In the genomic region with DNA sequence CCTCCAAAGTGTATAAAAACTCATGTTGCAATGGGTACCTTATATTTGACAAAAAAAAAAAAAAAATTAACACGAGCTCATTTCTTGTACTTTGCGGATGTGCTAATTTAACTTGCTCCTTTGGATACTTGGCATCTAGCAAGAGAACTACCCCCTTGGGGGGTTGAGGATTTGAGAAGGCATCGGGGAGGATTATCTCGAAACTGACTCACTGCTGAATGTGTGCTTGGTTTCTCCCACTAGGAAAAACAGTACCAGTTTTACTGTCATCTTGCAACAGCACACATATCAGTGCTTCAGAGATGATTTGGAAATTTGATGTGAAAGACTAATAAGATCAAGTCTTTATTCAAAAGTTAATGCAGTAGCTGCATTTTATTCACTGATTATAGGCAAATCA, we compare ENCODE assay signal across 8 cellular contexts. TPM values are rescaled to one million over a fixed set of nuclear protein-coding genes. Genes with fewer than 3 reads are reported as not detected.
DNase-seq lines count a peak whose midpoint lies in the region; ATAC-seq and TF ChIP-seq lines count a peak whose summit lies in the region.

No MANE protein-coding gene starts in this region.

- no peaks in the 10 kb centered on the region for H3K4me1 ChIP-seq in mesendoderm (ENCODE audit: control insufficient read depth, low read depth, low read length)

- TF ChIP-seq CTCF in AG04449 (IDR thresholded peaks at IDR 0.05; ENCODE audit: insufficient read depth, low read length, missing control alignments) (no peak), astrocyte of the spinal cord (IDR thresholded peaks at IDR 0.05; ENCODE audit: low read depth, low read length) (no peak)

- H2BK15ac ChIP-seq in mesendoderm (replicated peaks; ENCODE audit: low read depth), result no peak overlapping the region

- POLR2A ChIA-PET in AG04449 (lab: Yijun Ruan, JAX), result interaction anchor here (0.6 to 0.7 kb wide), 3 partner anchors 25 to 796 kb away, joined by 4 to 6 read pairs (median 4); no protein-coding TSS in a partner anchor

- H3K27ac ChIP-seq in mesendoderm (ENCODE audit: low read depth, low read length), result no peak overlapping the region

- DNase-seq in AG04449 (ENCODE audit: low read depth, low spot score) (no peak), HS-27A (ENCODE audit: low read depth) (peak; percentile 23), astrocyte of the spinal cord (ENCODE audit: low read depth, low spot score) (no peak), mesendoderm (peak; percentile 27), SHP77 (lab: John Stamatoyannopoulos, UW) (no peak), NCI-H146 treated with DMSO at 0.1 percent for 48 hours (lab: John Stamatoyannopoulos, UW; ENCODE audit: unreplicated experiment) (no peak)
- no peak for DNase-seq in activated CD4-positive, CD25-positive, alpha-beta regulatory T cell treated with anti-CD3 and anti-CD28 coated beads, Interleukin-2, amount 50 U/mL, for 72 hours

- no peak overlapping the region for H4K5ac ChIP-seq in mesendoderm (ENCODE audit: low read length)

- H3K18ac ChIP-seq in mesendoderm (ENCODE audit: low read length), result no peak overlapping the region

- H3K9ac ChIP-seq in mesendoderm (ENCODE audit: low read length), result no peak overlapping the region

- H3K4me3 ChIP-seq in AG04449 (ENCODE audit: low read depth, low read length) (peak overlapping the region; percentile 86), astrocyte of the spinal cord (ENCODE audit: low read depth, low read length) (peak overlapping the region; percentile 93), mesendoderm (ENCODE audit: low read length) (no peak overlapping the region)

- CTCF ChIA-PET in AG04449 (lab: Yijun Ruan, JAX), result interaction anchor here (0.9 to 5.3 kb wide), 24 partner anchors 10 to 629 kb away, joined by 3 to 27 read pairs (median 5); a partner anchor contains a TSS

- H3K27me3 ChIP-seq in mesendoderm (ENCODE audit: insufficient read depth, low read length, poor library complexity), result no peaks in the 10 kb centered on the region

- no CpG with 5 or more reads among the region's 4 CpGs for WGBS in mesendoderm (ENCODE audit: extremely low coverage, insufficient coverage, low lambda C conversion rate)

- no peak for ATAC-seq in GM19324 (IDR thresholded peaks at IDR 0.05; ENCODE audit: low FRiP score, unreplicated experiment)

- H3K56ac ChIP-seq in mesendoderm (ENCODE audit: low read length), result no peak overlapping the region

- H2BK120ac ChIP-seq in mesendoderm (ENCODE audit: low read depth, low read length), result no peak overlapping the region

- in situ Hi-C loops in astrocyte of the spinal cord (cut with HindIII; ENCODE audit: low sequenced_read_pairs), result no loop called here

- no peak overlapping the region for H3K23ac ChIP-seq in mesendoderm (ENCODE audit: low read length)

- no peaks in the 10 kb centered on the region for H3K36me3 ChIP-seq in mesendoderm (ENCODE audit: control insufficient read depth, insufficient read depth, low read length)

- H3K4ac ChIP-seq in mesendoderm (ENCODE audit: low read depth, low read length), result no peak overlapping the region

- no peak overlapping the region for H3K4me2 ChIP-seq in mesendoderm (ENCODE audit: low read length)

- H3K79me1 ChIP-seq in mesendoderm (ENCODE audit: low read length), result no peaks in the 10 kb centered on the region

- no peak overlapping the region for H2BK5ac ChIP-seq in mesendoderm (ENCODE audit: low read length)

- H4K8ac ChIP-seq in mesendoderm (ENCODE audit: low read depth, low read length), result no peak overlapping the region

- no peak overlapping the region for H2AK5ac ChIP-seq in mesendoderm (ENCODE audit: low read length)

- H3K79me2 ChIP-seq in mesendoderm (ENCODE audit: control insufficient read depth, insufficient read depth, low read length), result no peaks in the 10 kb centered on the region

RNA-seq across cellular contexts. Expression of a gene that starts 0.9 kb away (rescaled TPM):
- 6.9 TPM for polyA plus RNA-seq in mesendoderm (2013, experiment 1 of 2)
- polyA plus RNA-seq in mesendoderm (2013, experiment 2 of 2), result 6.6 TPM

RNA-seq across cellular contexts. Expression of a gene that starts 43.3 kb away (rescaled TPM):
- 23.2 TPM for polyA plus RNA-seq in mesendoderm (2013, experiment 1 of 2)
- polyA plus RNA-seq in mesendoderm (2013, experiment 2 of 2), result 20.9 TPM

Comparison
In these comparisons a context has a peak if more than half of its experiments do, and no peak if none do; other contexts are left out.
1. DNase-seq: peak in HS-27A (single experiment) and mesendoderm (single experiment); none in AG04449 (single experiment), astrocyte of the spinal cord (single experiment), activated CD4-positive, CD25-positive, alpha-beta regulatory T cell treated with anti-CD3 and anti-CD28 coated beads, Interleukin-2, amount 50 U/mL, for 72 hours (single experiment), SHP77 (0 of 2) and NCI-H146 treated with DMSO at 0.1 percent for 48 hours (single experiment).